25 cellular contexts compared by ENCODE assay signal in the genomic region with DNA sequence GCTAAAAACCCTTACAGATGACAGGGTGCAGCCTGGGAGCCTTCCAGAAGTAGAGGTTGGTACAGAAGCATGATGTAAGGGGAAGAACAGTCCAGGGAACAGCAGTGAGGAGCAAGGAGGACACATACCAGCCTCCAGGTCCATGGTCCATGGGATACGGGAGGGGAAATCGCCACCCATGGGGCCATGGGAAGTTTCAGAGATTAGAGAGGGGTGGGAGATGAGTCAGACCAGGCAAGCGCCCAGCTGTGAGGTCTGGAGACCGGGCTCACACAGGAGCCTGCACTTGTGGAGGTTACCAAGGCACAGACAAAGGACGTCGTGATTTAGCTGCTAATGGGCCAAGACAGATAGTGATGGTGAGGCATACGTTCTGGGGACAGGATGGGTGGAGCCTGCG. TPM values are rescaled to one million over a fixed set of nuclear protein-coding genes. Genes with fewer than 3 reads are reported as not detected.
A peak's percentile ranks its signal among the peaks of the same experiment; 100 is the strongest.
DNase-seq lines count a peak whose midpoint lies in the region; ATAC-seq and TF ChIP-seq lines count a peak whose summit lies in the region.
"Had no signal": no experiment of that assay in that cellular context is flagged by ENCODE, and none has a peak within 500 bp of the region (broad histone marks: within the 10 kb centered on the region; RNA-seq: fewer than 3 reads in every experiment).

No MANE protein-coding gene starts in this region.

- ATAC-seq in HG03442 (IDR thresholded peaks at IDR 0.05; ENCODE audit: unreplicated experiment) (no peak), GM21360 (IDR thresholded peaks at IDR 0.05; ENCODE audit: unreplicated experiment) (no peak)
- ATAC-seq: natural killer cell; stimulated activated naive CD8-positive, alpha-beta T cell treated with anti-CD3 and anti-CD28 coated beads, Interleukin-15, amount 100 ng/mL, for 72 hours had no signal

- H3K36me3 Mint-ChIP-seq in brain = peaks cover 91% of the 10 kb centered on the region
- H3K36me3 Mint-ChIP-seq: natural killer cell had no signal

- no peaks in the 10 kb centered on the region for H3K4me1 Mint-ChIP-seq in brain

- no peak overlapping the region for H2BK5ac ChIP-seq in mesenchymal stem cell (ENCODE audit: low read depth, low read length, poor library complexity, severe bottlenecking)

- no peaks in the 10 kb centered on the region for H3K9me3 Mint-ChIP-seq in brain
- H3K9me3 Mint-ChIP-seq: memory B cell; natural killer cell; stimulated activated naive CD8-positive, alpha-beta T cell treated with anti-CD3 and anti-CD28 coated beads, Interleukin-15, amount 100 ng/mL, for 72 hours had no signal

- H3K27me3 Mint-ChIP-seq in brain = no peaks in the 10 kb centered on the region
- H3K27me3 Mint-ChIP-seq: stimulated activated naive CD8-positive, alpha-beta T cell treated with anti-CD3 and anti-CD28 coated beads, Interleukin-15, amount 100 ng/mL, for 72 hours had no signal

- H3K4me3 ChIP-seq in AG10803 (ENCODE audit: low read length) (no peak overlapping the region), mesenchymal stem cell (ENCODE audit: insufficient read depth in 1 of 2, low read depth in 1 of 2, low read length in 2 of 2) (no peak overlapping the region)
- H3K4me3 ChIP-seq: skin epidermis, uterus had no signal

- 71% methylated on average over 8 of the region's 8 CpGs for WGBS in mesenchymal stem cell

- H3K27me3 ChIP-seq in mesenchymal stem cell (ENCODE audit: control insufficient read depth in 1 of 2, insufficient read depth in 1 of 2, low read length in 2 of 2) = no peaks in the 10 kb centered on the region
- H3K27me3 ChIP-seq: uterus had no signal

- no peaks in the 10 kb centered on the region for H3K9me3 ChIP-seq in mesenchymal stem cell (ENCODE audit: control insufficient read depth, low read length)
- H3K9me3 ChIP-seq: uterus had no signal

- H3K36me3 ChIP-seq in mesenchymal stem cell (ENCODE audit: control insufficient read depth in 1 of 2, insufficient read depth in 2 of 2, low read depth in 1 of 2, low read length in 2 of 2) = peaks cover 86 to 100% of the 10 kb centered on the region in 2 experiments
- H3K36me3 ChIP-seq: uterus had no signal

- no peak overlapping the region for H3K4me3 Mint-ChIP-seq in brain
- H3K4me3 Mint-ChIP-seq: memory B cell; natural killer cell; stimulated activated naive CD8-positive, alpha-beta T cell treated with anti-CD3 and anti-CD28 coated beads, Interleukin-15, amount 100 ng/mL, for 72 hours had no signal

- no peak overlapping the region for H2AFZ ChIP-seq in mesenchymal stem cell (ENCODE audit: low read depth, low read length)

- H3K18ac ChIP-seq in mesenchymal stem cell (ENCODE audit: low read depth in 1 of 2, low read length in 2 of 2) = no peak overlapping the region

- H3K4ac ChIP-seq in mesenchymal stem cell (ENCODE audit: low read depth in 1 of 2, low read length in 2 of 2) = no peak overlapping the region

- peak; percentile 41 for DNase-seq in AG10803 (ENCODE audit: low read depth)
- peak; percentile 53 for DNase-seq in HT1080 (ENCODE audit: low read depth)
- no peak for DNase-seq in mesenchymal stem cell
- no peak for DNase-seq in SIG-M5 (lab: John Stamatoyannopoulos, UW)
- no peak for DNase-seq in NCI-H1930 (lab: John Stamatoyannopoulos, UW)
- DNase-seq: activated gamma-delta T cell treated with Interleukin-2 at 50 U/mL for 16 hours; amygdala; EL; hypothalamus; natural killer cell; NCI-H1092 treated with DMSO at 0.1 percent for 48 hours; NCI-H2081 treated with DMSO at 0.1 percent for 48 hours; NCI-H446 treated with DMSO at 0.1 percent for 48 hours; posterior cingulate gyrus; RPMI8226; stimulated activated CD4-positive, alpha-beta T cell treated with anti-CD3 and anti-CD28 coated beads, Interleukin-2, amount 100 ng/mL, for 48 hours; stimulated activated naive CD8-positive, alpha-beta T cell treated with anti-CD3 and anti-CD28 coated beads, Interleukin-15, amount 100 ng/mL, for 72 hours; SW 1271; uterus had no signal

- H4K91ac ChIP-seq in mesenchymal stem cell (ENCODE audit: low read length) = no peak overlapping the region

- H3K23ac ChIP-seq in mesenchymal stem cell (ENCODE audit: low read length in 2 of 2) = no peak overlapping the region

- no peak overlapping the region for H2BK12ac ChIP-seq in mesenchymal stem cell (ENCODE audit: low read length in 2 of 2)

- H3K9ac ChIP-seq in mesenchymal stem cell (ENCODE audit: low read length) = peak overlapping the region; percentile 64

- no peak overlapping the region for H3K4me2 ChIP-seq in mesenchymal stem cell (ENCODE audit: low read length, poor library complexity, severe bottlenecking)

- H3K27ac ChIP-seq in mesenchymal stem cell (ENCODE audit: low read length, poor library complexity, severe bottlenecking) = no peak overlapping the region
- H3K27ac ChIP-seq: uterus had no signal

- TF ChIP-seq CTCF in AG10803 (conservative IDR thresholded peaks at IDR 0.05; ENCODE audit: low read length) (no peak), brain (conservative IDR thresholded peaks at IDR 0.05) (no peak)

- no peak overlapping the region for H2AK5ac ChIP-seq in mesenchymal stem cell (ENCODE audit: low read length, severe bottlenecking)

- peak overlapping the region in 3 of 5 experiments; percentile 17 to 51 (median 26) for H3K27ac Mint-ChIP-seq in brain
- H3K27ac Mint-ChIP-seq: memory B cell; natural killer cell; stimulated activated naive CD8-positive, alpha-beta T cell treated with anti-CD3 and anti-CD28 coated beads, Interleukin-15, amount 100 ng/mL, for 72 hours had no signal

- H4K8ac ChIP-seq in mesenchymal stem cell (ENCODE audit: low read length) = no peak overlapping the region

- peaks cover 22% of the 10 kb centered on the region for H3K79me1 ChIP-seq in mesenchymal stem cell (replicated peaks; ENCODE audit: low read length, poor library complexity, severe bottlenecking)

- no peak overlapping the region for H2BK120ac ChIP-seq in mesenchymal stem cell (ENCODE audit: low read depth, low read length)

- H3K14ac ChIP-seq in mesenchymal stem cell (ENCODE audit: low read length in 2 of 2) = no peak overlapping the region

- peaks cover 21% of the 10 kb centered on the region for H3K4me1 ChIP-seq in mesenchymal stem cell (ENCODE audit: control insufficient read depth, insufficient read depth, low read depth, low read length)
- H3K4me1 ChIP-seq: uterus had no signal

- no peak overlapping the region for H2BK15ac ChIP-seq in mesenchymal stem cell (ENCODE audit: low read depth, poor library complexity, severe bottlenecking)

RNA-seq across cellular contexts. Expression of gene LRP1-AS, which starts 17.5 kb away (rescaled TPM):
- total RNA-seq in HT1080 (2014; rRNA removed; shearing (Covaris generic)) = not detected in 2 replicates
- 0.41 TPM in 1 of 2 replicates, not detected in the other for polyA plus RNA-seq in HT1080 (2015; cell fraction: cytosol; rRNA removed)
- not detected in 2 replicates for polyA plus RNA-seq in HT1080 (2015; cell fraction: nucleus; rRNA removed)
- polyA plus RNA-seq in brain (ENCODE audit: insufficient read depth, low read depth, low replicate concordance) = not detected
- not detected for polyA plus RNA-seq in mesenchymal stem cell (2013, experiment 1 of 2)
- polyA plus RNA-seq in mesenchymal stem cell (2013, experiment 2 of 2) = not detected
- total RNA-seq: kidney epithelial cell, natural killer cell, uterus had no signal

RNA-seq across cellular contexts. Expression of gene LRP1, which starts 36.7 kb away (rescaled TPM):
- total RNA-seq in HT1080 (2014; rRNA removed; shearing (Covaris generic)) = 12.5 and 14.8 TPM in 2 replicates
- 8.4 and 10.0 TPM in 2 replicates for polyA plus RNA-seq in HT1080 (2015; cell fraction: cytosol; rRNA removed)
- polyA plus RNA-seq in HT1080 (2015; cell fraction: nucleus; rRNA removed) = 146 and 164 TPM in 2 replicates
- 56.5 TPM for polyA plus RNA-seq in brain (ENCODE audit: insufficient read depth, low read depth, low replicate concordance)
- 68.9 TPM for polyA plus RNA-seq in mesenchymal stem cell (2013, experiment 1 of 2)
- polyA plus RNA-seq in mesenchymal stem cell (2013, experiment 2 of 2) = 57.9 TPM

RNA-seq across cellular contexts. Expression of gene NXPH4, which starts 51.6 kb away (rescaled TPM):
- 11.9 and 17.1 TPM in 2 replicates for total RNA-seq in HT1080 (2014; rRNA removed; shearing (Covaris generic))
- polyA plus RNA-seq in HT1080 (2015; cell fraction: cytosol; rRNA removed) = 15.5 and 15.9 TPM in 2 replicates
- 8.8 and 9.3 TPM in 2 replicates for polyA plus RNA-seq in HT1080 (2015; cell fraction: nucleus; rRNA removed)
- 41.8 TPM for polyA plus RNA-seq in brain (ENCODE audit: insufficient read depth, low read depth, low replicate concordance)
- 1.8 TPM for polyA plus RNA-seq in mesenchymal stem cell (2013, experiment 1 of 2)
- polyA plus RNA-seq in mesenchymal stem cell (2013, experiment 2 of 2) = 1.6 TPM

RNA-seq across cellular contexts. Expression of gene STAT6, which starts 53.8 kb away (rescaled TPM):
- total RNA-seq in HT1080 (2014; rRNA removed; shearing (Covaris generic)) = 107 and 118 TPM in 2 replicates
- polyA plus RNA-seq in HT1080 (2015; cell fraction: cytosol; rRNA removed) = 57.6 and 60.6 TPM in 2 replicates
- 192 and 225 TPM in 2 replicates for polyA plus RNA-seq in HT1080 (2015; cell fraction: nucleus; rRNA removed)
- polyA plus RNA-seq in brain (ENCODE audit: insufficient read depth, low read depth, low replicate concordance) = 8.8 TPM
- 87.5 TPM for polyA plus RNA-seq in mesenchymal stem cell (2013, experiment 1 of 2)
- polyA plus RNA-seq in mesenchymal stem cell (2013, experiment 2 of 2) = 89.4 TPM

Comparison
In these comparisons a context has a peak if more than half of its experiments do, and no peak if none do; other contexts are left out.
1. DNase-seq: peak in AG10803 (single experiment) and HT1080 (single experiment); none in mesenchymal stem cell (single experiment), SIG-M5 (single experiment) and NCI-H1930 (0 of 2).